In genomic region chr21:45139003-45139360, GRCh38 we compare ENCODE assay signal across 7 cellular contexts.
DNase-seq lines count a peak whose midpoint lies in the region; ATAC-seq and TF ChIP-seq lines count a peak whose summit lies in the region.
"Not testable (repeated sequence)": the region's sequence is repeated elsewhere in the genome, so short reads cannot be mapped to it uniquely, and the experiment has no call there.

No MANE protein-coding gene starts in this region.

- TF ChIP-seq EP300 in esophagus muscularis mucosa (IDR thresholded peaks at IDR 0.05) = not testable (repeated sequence)

- H3K9ac ChIP-seq in SK-N-MC (ENCODE audit: insufficient read length) = not testable (repeated sequence)

- not testable (repeated sequence) for ATAC-seq in central memory CD8-positive, alpha-beta T cell (replicated peaks; ENCODE audit: extremely low read depth, poor library complexity, severe bottlenecking)

- intact Hi-C loops in esophagus muscularis mucosa (cut with DNase I) = loop anchor here (2.0 to 5.0 kb wide), 2 partner anchors 88 to 188 kb away; no protein-coding TSS in a partner anchor

- not testable (repeated sequence) for H3K27me3 ChIP-seq in esophagus muscularis mucosa

- TF ChIP-seq CTCF in esophagus muscularis mucosa (IDR thresholded peaks at IDR 0.05); osteocyte (IDR thresholded peaks at IDR 0.05): not testable (repeated sequence)

- H3K36me3 ChIP-seq in SK-N-MC (ENCODE audit: insufficient read depth, low read length) = not testable (repeated sequence)
- peaks cover 6 to 30% (median 15%) of the 10 kb centered on the region in 4 donors for H3K36me3 ChIP-seq in esophagus muscularis mucosa

- H3K4me1 ChIP-seq in esophagus muscularis mucosa = peaks cover 4 to 90% (median 83%) of the 10 kb centered on the region in 4 donors

- DNase-seq in HCEC 1CT (peak; percentile 13), M059J (ENCODE audit: low read depth) (peak; percentile 33), iris pigment epithelial cell (ENCODE audit: low read depth) (peak; percentile 46)
- not testable (repeated sequence) for DNase-seq in SK-N-MC (ENCODE audit: low read depth, low spot score); central memory CD8-positive, alpha-beta T cell (ENCODE audit: low spot score in 2 of 2); esophagus muscularis mucosa (ENCODE audit: extremely low spot score); osteocyte (ENCODE audit: extremely low spot score, unreplicated experiment)

- H3K9me3 ChIP-seq in SK-N-MC (ENCODE audit: low read depth, low read length); esophagus muscularis mucosa: not testable (repeated sequence)

- 74% methylated on average over 7 of the region's 7 CpGs for WGBS in esophagus muscularis mucosa

- H3K4me3 ChIP-seq in SK-N-MC, esophagus muscularis mucosa: not testable (repeated sequence)

- not testable (repeated sequence) for TF ChIP-seq POLR2A in esophagus muscularis mucosa (IDR thresholded peaks at IDR 0.05; ENCODE audit: low read depth)

- H3K27ac ChIP-seq in SK-N-MC (peak overlapping the region; percentile 67), esophagus muscularis mucosa (replicated peaks in 1 of 4) (peak overlapping the region; percentile 50 to 62 (median 56))

- H3K27ac Mint-ChIP-seq in central memory CD8-positive, alpha-beta T cell (ENCODE audit: low read depth) = peak overlapping the region; percentile 75
- H3K27ac Mint-ChIP-seq in osteocyte (ENCODE audit: unreplicated experiment) = peak overlapping the region; percentile 60

- not testable (repeated sequence) for H3K9me3 Mint-ChIP-seq in central memory CD8-positive, alpha-beta T cell; osteocyte (ENCODE audit: unreplicated experiment)

- H3K4me1 Mint-ChIP-seq in central memory CD8-positive, alpha-beta T cell = peaks cover 17% of the 10 kb centered on the region
- peaks cover 70% of the 10 kb centered on the region for H3K4me1 Mint-ChIP-seq in osteocyte (ENCODE audit: unreplicated experiment)

- peaks cover 13% of the 10 kb centered on the region for H3K36me3 Mint-ChIP-seq in central memory CD8-positive, alpha-beta T cell (ENCODE audit: insufficient read depth)
- peaks cover 13% of the 10 kb centered on the region for H3K36me3 Mint-ChIP-seq in osteocyte (ENCODE audit: unreplicated experiment)

- H3K4me3 Mint-ChIP-seq in central memory CD8-positive, alpha-beta T cell; osteocyte (ENCODE audit: unreplicated experiment): not testable (repeated sequence)

- H3K27me3 Mint-ChIP-seq in central memory CD8-positive, alpha-beta T cell; osteocyte (ENCODE audit: unreplicated experiment): not testable (repeated sequence)
